Comparison of ENCODE assay signal across 9 cellular contexts in the genomic region with DNA sequence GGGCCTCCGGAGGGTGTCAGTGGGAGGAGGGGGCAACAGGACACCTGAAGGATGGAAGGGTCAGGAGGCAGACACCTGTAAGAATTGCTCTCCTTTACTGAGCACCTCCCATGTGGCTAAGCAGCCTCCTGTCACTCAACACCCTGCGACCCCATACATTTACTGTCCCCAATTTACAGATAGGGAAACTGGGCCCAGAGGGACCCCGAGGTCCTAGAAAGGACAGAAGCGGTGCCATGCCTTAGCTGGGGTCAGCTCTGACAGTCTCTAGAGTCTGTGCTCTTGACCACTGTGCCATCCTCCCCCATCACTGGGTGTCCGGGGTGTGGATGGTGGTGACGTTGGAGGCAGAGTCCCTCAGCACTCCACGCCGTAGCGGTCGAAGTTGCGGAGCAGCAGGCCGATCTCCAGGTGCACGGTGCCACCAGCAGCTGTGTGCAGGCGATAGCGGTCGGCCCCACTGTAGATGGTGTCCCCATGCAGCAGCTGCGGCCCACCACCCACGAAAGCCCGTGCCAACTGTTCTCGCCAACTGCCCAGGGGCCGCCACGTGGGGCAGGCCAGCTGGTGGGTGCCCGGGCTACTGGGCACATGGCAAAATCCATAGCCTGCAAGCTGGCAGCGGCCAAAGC. TPM values are rescaled to one million over a fixed set of nuclear protein-coding genes. Genes with fewer than 3 reads are reported as not detected.
DNase-seq lines count a peak whose midpoint lies in the region; ATAC-seq and TF ChIP-seq lines count a peak whose summit lies in the region.
"Had no signal": no experiment of that assay in that cellular context is flagged by ENCODE, and none has a peak within 500 bp of the region (broad histone marks: within the 10 kb centered on the region; RNA-seq: fewer than 3 reads in every experiment).

No MANE protein-coding gene starts in this region.

- H3K27ac Mint-ChIP-seq in MCF 10A (ENCODE audit: low read depth, unreplicated experiment), result no peak overlapping the region

- ATAC-seq in heart left ventricle (no peak), Right ventricle myocardium inferior (no peak)

- H3K4me3 ChIP-seq in heart left ventricle (peak overlapping the region in 11 of 12 donors; percentile 52 to 98 (median 73)), mucosa of stomach (ENCODE audit: low read length) (no peak overlapping the region)

- no peaks in the 10 kb centered on the region for H3K27me3 Mint-ChIP-seq in MCF 10A (ENCODE audit: insufficient read depth, unreplicated experiment)

- H3K4me3 Mint-ChIP-seq in MCF 10A (ENCODE audit: unreplicated experiment), result peak overlapping the region; percentile 98

- BruUV-seq in MCF 10A (replicated peaks; lab: Mats Ljungman, UMichigan), result no TSS peak

- peak in 2 of 5 donors; percentile 36 to 60 for DNase-seq in heart left ventricle
- no peak for DNase-seq in Right ventricle myocardium inferior (ENCODE audit: missing footprints)
- DNase-seq in MCF 10A (ENCODE audit: unreplicated experiment), result no peak
- DNase-seq in NCI-H2196 treated with DMSO at 0.1 percent for 48 hours (lab: John Stamatoyannopoulos, UW; ENCODE audit: unreplicated experiment), result no peak
- no peak for DNase-seq in COLO668 (lab: John Stamatoyannopoulos, UW; ENCODE audit: unreplicated experiment)
- no peak for DNase-seq in NCI-H2171 treated with DMSO at 0.1 percent for 48 hours (lab: John Stamatoyannopoulos, UW)
- DNase-seq in OCI-M1 (lab: John Stamatoyannopoulos, UW), result no peak
- DNase-seq: NCI-H1092 had no signal

- POLR2A ChIA-PET in MCF 10A (lab: Yijun Ruan, JAX), result no interaction called here

- CTCF ChIA-PET in MCF 10A (lab: Yijun Ruan, JAX), result interaction anchor here (1.1 to 5.2 kb wide), 4 partner anchors 10 to 92 kb away, joined by 3 to 34 read pairs (median 6); a partner anchor contains a TSS

- 86 to 94% (median 91%) methylated on average over 12 to 24 of the region's 24 CpGs for WGBS in heart left ventricle, 4 donors

- no peaks in the 10 kb centered on the region for H3K9me3 Mint-ChIP-seq in MCF 10A (ENCODE audit: unreplicated experiment)

- H3K27ac ChIP-seq in heart left ventricle, result peak overlapping the region; percentile 67 to 96 (median 90)

- peak overlapping the region; percentile 43 for H3K9ac ChIP-seq in mucosa of stomach (ENCODE audit: low read length)

- no peak for TF ChIP-seq CTCF in heart left ventricle (IDR thresholded peaks at IDR 0.05)
- no peak for TF ChIP-seq CTCF in MCF 10A (IDR thresholded peaks at IDR 0.05; ENCODE audit: unreplicated experiment)

- peaks cover 24% of the 10 kb centered on the region for H3K4me1 Mint-ChIP-seq in MCF 10A (ENCODE audit: insufficient read depth, unreplicated experiment)

- H3K27me3 ChIP-seq in heart left ventricle (no peaks in the 10 kb centered on the region), mucosa of stomach (ENCODE audit: control insufficient read depth, insufficient read depth, low read length) (peaks cover 44% of the 10 kb centered on the region)

- peaks cover 6% of the 10 kb centered on the region for H3K36me3 Mint-ChIP-seq in MCF 10A (ENCODE audit: insufficient read depth, unreplicated experiment)

- H3K9me3 ChIP-seq in heart left ventricle (no peaks in the 10 kb centered on the region), mucosa of stomach (ENCODE audit: control insufficient read depth, low read length) (no peaks in the 10 kb centered on the region)

- intact Hi-C loops in heart left ventricle (cut with DNase I) (loop anchor here in 4 of 10 donors (2.0 to 5.0 kb wide), 5 partner anchors 42 to 148 kb away; a partner anchor contains a TSS), Right ventricle myocardium inferior (cut with DNase I) (loop anchor here (5.0 kb wide), 1 partner anchor 152 kb away; no protein-coding TSS in a partner anchor), MCF 10A (cut with micrococcal nuclease) (loop anchor here (1.0 to 5.0 kb wide), 4 partner anchors 42 to 150 kb away; a partner anchor contains a TSS)

- H3K4me1 ChIP-seq in heart left ventricle (peaks cover 0 to 65% (median 21%) of the 10 kb centered on the region in 12 donors), mucosa of stomach (ENCODE audit: control insufficient read depth, insufficient read depth, low read length) (peaks cover 29% of the 10 kb centered on the region)

- H3K36me3 ChIP-seq in heart left ventricle (no peaks in the 10 kb centered on the region), mucosa of stomach (ENCODE audit: control insufficient read depth, insufficient read depth, low read length) (no peaks in the 10 kb centered on the region)

- no peak for TF ChIP-seq POLR2A in heart left ventricle (IDR thresholded peaks at IDR 0.05)

RNA-seq across cellular contexts. Expression of a gene that starts 0.7 kb away (rescaled TPM):
- 10 to 100 TPM in 8 of 9 donors, 1 to 10 TPM in 1; 9.4 to 68.8 (median 13.9) TPM for total RNA-seq in heart left ventricle
- polyA plus RNA-seq in heart left ventricle, result 10 to 100 TPM; 13.4 to 24.0 TPM
- total RNA-seq in Right ventricle myocardium inferior, result 15.0 TPM
- total RNA-seq in MCF 10A (2022), result 27.8 and 33.7 TPM in 2 replicates

RNA-seq across cellular contexts. Expression of a gene that starts 9.5 kb away (rescaled TPM):
- total RNA-seq in heart left ventricle (1 to 10 TPM; 2.0 to 5.1 (median 3.3) TPM), Right ventricle myocardium inferior (3.2 TPM), MCF 10A (2022) (5.5 and 5.7 TPM in 2 replicates)
- polyA plus RNA-seq in heart left ventricle, result 10 to 100 TPM in 1 of 2 donors, 1 to 10 TPM in 1; 1.9 to 14.6 TPM

RNA-seq across cellular contexts. Expression of a gene that starts 21.9 kb away (rescaled TPM):
- total RNA-seq in heart left ventricle (1 to 10 TPM; 1.0 to 5.4 (median 2.5) TPM), Right ventricle myocardium inferior (3.8 TPM), MCF 10A (2022) (6.1 and 8.3 TPM in 2 replicates)
- 1 to 10 TPM; 2.5 to 6.7 TPM for polyA plus RNA-seq in heart left ventricle

RNA-seq across cellular contexts. Expression of a gene that starts 42.7 kb away (rescaled TPM):
- total RNA-seq in heart left ventricle (10 to 100 TPM in 8 of 9 donors, 1 to 10 TPM in 1; 9.6 to 18.6 (median 13.7) TPM), Right ventricle myocardium inferior (17.1 TPM), MCF 10A (2022) (38.1 and 45.8 TPM in 2 replicates)
- 10 to 100 TPM; 21.2 to 40.4 TPM for polyA plus RNA-seq in heart left ventricle

RNA-seq across cellular contexts. Expression of a gene that starts 43.2 kb away (rescaled TPM):
- total RNA-seq in heart left ventricle, result 100 to 1,000 TPM in 2 of 9 donors, 10 to 100 TPM in 7; 32.0 to 149 (median 39.2) TPM
- 10 to 100 TPM; 39.1 to 74.4 TPM for polyA plus RNA-seq in heart left ventricle
- total RNA-seq in Right ventricle myocardium inferior, result 44.9 TPM
- 29.1 and 33.6 TPM in 2 replicates for total RNA-seq in MCF 10A (2022)
